ENCODE assay signal across 9 cellular contexts in genomic region chr3:52062499-52062898, GRCh38. TPM values are rescaled to one million over a fixed set of nuclear protein-coding genes. Genes with fewer than 3 reads are reported as not detected.
A peak's percentile ranks its signal among the peaks of the same experiment; 100 is the strongest.
DNase-seq lines count a peak whose midpoint lies in the region; ATAC-seq, FAIRE-seq and TF ChIP-seq lines count a peak whose summit lies in the region.
"Had no signal": no experiment of that assay in that cellular context is flagged by ENCODE, and none has a peak within 500 bp of the region (broad histone marks: within the 10 kb centered on the region; RNA-seq: fewer than 3 reads in every experiment).

No MANE protein-coding gene starts in this region.

- peak; percentile 71 for FAIRE-seq in GM18507 (lab: Jason Lieb, UNC)
- peak; percentile 98 for FAIRE-seq in bronchial epithelial cell (lab: Jason Lieb, UNC)

- no peak overlapping the region for H2AFZ ChIP-seq in trophoblast cell (ENCODE audit: insufficient read depth, low read length, poor library complexity)

- no peak overlapping the region for H3K9ac ChIP-seq in trophoblast cell (ENCODE audit: low read length)

- no peaks in the 10 kb centered on the region for H3K9me3 ChIP-seq in trophoblast cell (ENCODE audit: insufficient read depth, low read depth, low read length)

- H2BK5ac ChIP-seq in trophoblast cell (ENCODE audit: low read depth, low read length, poor library complexity), result no peak overlapping the region

- no peak for DNase-seq in GM18507 (ENCODE audit: extremely low spot score, insufficient read length, low read depth)
- DNase-seq in M059J (ENCODE audit: low read depth), result peak; percentile 97
- DNase-seq in bronchial epithelial cell (ENCODE audit: low read depth), result peak; percentile 98
- peak; percentile 91 for DNase-seq in trophoblast cell
- DNase-seq in NCI-H2171 treated with DMSO at 0.1 percent for 48 hours (lab: John Stamatoyannopoulos, UW), result no peak

- peaks cover 11 to 28% of the 10 kb centered on the region in 2 experiments for H3K4me1 ChIP-seq in trophoblast cell (ENCODE audit: control insufficient read depth in 1 of 2, insufficient read depth in 2 of 2, low read length in 2 of 2)

- H4K91ac ChIP-seq in trophoblast cell (ENCODE audit: low read depth, low read length), result peak overlapping the region; percentile 31

- H2BK120ac ChIP-seq in trophoblast cell (ENCODE audit: insufficient read depth, low read length, poor library complexity), result peak overlapping the region; percentile 18

- H3K36me3 ChIP-seq in bronchial epithelial cell (ENCODE audit: control insufficient read depth, insufficient read depth, low read length), result no peaks in the 10 kb centered on the region
- H3K36me3 ChIP-seq in trophoblast cell (ENCODE audit: control insufficient read depth in 1 of 2, insufficient read depth in 2 of 2, low read length in 2 of 2), result no peaks in the 10 kb centered on the region

- no peak overlapping the region for H3K14ac ChIP-seq in trophoblast cell (ENCODE audit: low read length)

- no peak overlapping the region for H4K12ac ChIP-seq in trophoblast cell (ENCODE audit: low read depth, low read length)

- H3K27me3 ChIP-seq in bronchial epithelial cell (ENCODE audit: control insufficient read depth, insufficient read depth, low read length) (no peaks in the 10 kb centered on the region), trophoblast cell (ENCODE audit: insufficient read depth, low read length) (no peaks in the 10 kb centered on the region)

- no CpG with 5 or more reads among the region's 5 CpGs for WGBS in trophoblast cell (ENCODE audit: extremely low coverage, insufficient coverage, insufficient read length)

- peak overlapping the region; percentile 10 for H2BK12ac ChIP-seq in trophoblast cell (ENCODE audit: low read length)

- no peak for TF ChIP-seq CTCF in bronchial epithelial cell (IDR thresholded peaks at IDR 0.05; ENCODE audit: insufficient read depth, low read length, severe bottlenecking)

- no peak overlapping the region for H3K27ac ChIP-seq in trophoblast cell (ENCODE audit: low read depth, low read length)

- H3K4me3 ChIP-seq in bronchial epithelial cell (ENCODE audit: low read depth, low read length) (no peak overlapping the region), trophoblast cell (ENCODE audit: low read depth, low read length) (no peak overlapping the region)

- ATAC-seq in GM21367 (IDR thresholded peaks at IDR 0.05; ENCODE audit: unreplicated experiment) (no peak), HG03139 (IDR thresholded peaks at IDR 0.05; ENCODE audit: unreplicated experiment) (no peak), HG03108 (IDR thresholded peaks at IDR 0.05; ENCODE audit: unreplicated experiment) (no peak)
- ATAC-seq: T-cell had no signal

- peaks cover 3% of the 10 kb centered on the region for H3K79me1 ChIP-seq in trophoblast cell (ENCODE audit: low read length)

- no peak overlapping the region for H3K23ac ChIP-seq in trophoblast cell (ENCODE audit: low read length)

- no peak overlapping the region for H3K18ac ChIP-seq in trophoblast cell (ENCODE audit: low read length)

- H3K4me2 ChIP-seq in trophoblast cell (ENCODE audit: low read length), result no peak overlapping the region

- no peak overlapping the region for H3K4ac ChIP-seq in trophoblast cell (ENCODE audit: low read depth, low read length)

- H2AK5ac ChIP-seq in trophoblast cell (ENCODE audit: low read length), result no peak overlapping the region

- H4K8ac ChIP-seq in trophoblast cell (ENCODE audit: low read depth, low read length), result no peak overlapping the region

- H3K79me2 ChIP-seq in trophoblast cell (ENCODE audit: control insufficient read depth, insufficient read depth, low read length, poor library complexity), result peaks cover 2% of the 10 kb centered on the region

RNA-seq across cellular contexts. Expression of gene DUSP7, which starts 6.1 kb away (rescaled TPM):
- 9.6 and 14.0 TPM in 2 replicates for total RNA-seq in M059J (2014; rRNA removed; shearing (Covaris generic))
- 38.2 and 42.4 TPM in 2 replicates for total RNA-seq in bronchial epithelial cell
- polyA plus RNA-seq in trophoblast cell (2013), result 14.1 and 15.4 TPM in 2 replicates

Comparison
In these comparisons a context has a peak if more than half of its experiments do, and no peak if none do; other contexts are left out.
1. DNase-seq: peak in M059J (single experiment), bronchial epithelial cell (single experiment) and trophoblast cell (2 of 2); none in GM18507 (single experiment) and NCI-H2171 treated with DMSO at 0.1 percent for 48 hours (single experiment).